Comparison of ENCODE assay signal across 9 cellular contexts in genomic region chr16:66844342-66845079, GRCh38. TPM values are rescaled to one million over a fixed set of nuclear protein-coding genes. Genes with fewer than 3 reads are reported as not detected.
DNase-seq lines count a peak whose midpoint lies in the region; ATAC-seq, FAIRE-seq and TF ChIP-seq lines count a peak whose summit lies in the region.
"Had no signal": no experiment of that assay in that cellular context is flagged by ENCODE, and none has a peak within 500 bp of the region (broad histone marks: within the 10 kb centered on the region; RNA-seq: fewer than 3 reads in every experiment).

Gene CA7, plus strand, starts transcription at chr16:66844414. Its CDS starts 74 bp downstream, at chr16:66844488.

- H3K27me3 Mint-ChIP-seq in memory B cell: peaks cover 25% of the 10 kb centered on the region

- no peaks in the 10 kb centered on the region for H3K36me3 Mint-ChIP-seq in memory B cell

- H3K4me1 Mint-ChIP-seq in memory B cell: peaks cover 8% of the 10 kb centered on the region

- ATAC-seq in memory B cell (ENCODE audit: low read depth) (peak; percentile 49), HG03521 (IDR thresholded peaks at IDR 0.05; ENCODE audit: unreplicated experiment) (no peak)

- no peak for FAIRE-seq in RCC 7860 (lab: Jason Lieb, UNC)

- H3K36me3 ChIP-seq in tibial artery: no peaks in the 10 kb centered on the region

- intact Hi-C loops in dorsolateral prefrontal cortex (cut with DNase I): loop anchor here in 1 of 2 donors (10.0 kb wide), 1 partner anchor 60 kb away; no protein-coding TSS in a partner anchor
- intact Hi-C loops in tibial artery (cut with DNase I; ENCODE audit: low total_unique reads): no loop called here

- DNase-seq in activated CD8-positive, alpha-beta memory T cell treated with anti-CD3 and anti-CD28 coated beads, Interleukin-2, amount 50 U/mL, for 48 hours: peak; percentile 54
- DNase-seq in activated CD8-positive, alpha-beta memory T cell treated with anti-CD3 and anti-CD28 coated beads, Interleukin-2, amount 50 U/mL, for 4 hours: no peak
- DNase-seq in dorsolateral prefrontal cortex (peak in 1 of 10 donors; percentile 25), memory B cell (ENCODE audit: low spot score in 2 of 2) (no peak), tibial artery (no peak), Kasumi-1 (lab: John Stamatoyannopoulos, UW) (no peak), RCC 7860 (ENCODE audit: low spot score) (no peak)

- TF ChIP-seq CTCF in dorsolateral prefrontal cortex (IDR thresholded peaks at IDR 0.05 in 54 of 56, conservative IDR thresholded peaks at IDR 0.05 in 2 of 56; ENCODE audit: low read depth in 1 of 56, partially characterized antibody in 56 of 56) (no peak), tibial artery (IDR thresholded peaks at IDR 0.05) (no peak)

- H3K4me3 ChIP-seq in dorsolateral prefrontal cortex (peak within 1 kb of the TSS; percentile 39 to 76 (median 63)), tibial artery (peak within 1 kb of the TSS; percentile 28 to 43)

- H3K27me3 ChIP-seq in dorsolateral prefrontal cortex: peaks cover 0 to 19% (median 0%) of the 10 kb centered on the region in 45 donors
- H3K27me3 ChIP-seq in tibial artery: peaks cover 6 to 33% of the 10 kb centered on the region in 2 donors

- peaks cover 2% of the 10 kb centered on the region for H3K9me3 Mint-ChIP-seq in memory B cell
- H3K9me3 Mint-ChIP-seq: activated naive CD4-positive, alpha-beta T cell treated with anti-CD3 and anti-CD28 coated beads, Interleukin-2, amount 50 U/mL, for 72 hours had no signal

- H3K4me1 ChIP-seq in tibial artery: peaks cover 8 to 23% (median 22%) of the 10 kb centered on the region in 4 donors

- H3K27ac ChIP-seq in dorsolateral prefrontal cortex (peak within 1 kb of the TSS in 46 of 59 donors; percentile 9 to 84 (median 60)), tibial artery (no peak within 1 kb of the TSS)

- H3K4me3 Mint-ChIP-seq in memory B cell: peak within 1 kb of the TSS; percentile 62

- no peak within 1 kb of the TSS for H3K27ac Mint-ChIP-seq in memory B cell

- no peaks in the 10 kb centered on the region for H3K9me3 ChIP-seq in tibial artery

RNA-seq across cellular contexts. Expression of gene CA7, which starts in this region (rescaled TPM):
- total RNA-seq in dorsolateral prefrontal cortex: 10 to 100 TPM in 50 of 120 experiments, 1 to 10 TPM in 70; 2.2 to 16.0 (median 9.4) TPM
- total RNA-seq: activated naive CD4-positive, alpha-beta T cell treated with anti-CD3 and anti-CD28 coated beads, Interleukin-2, amount 50 U/mL, for 72 hours had no signal

Comparison
In these comparisons a context has a peak if more than half of its experiments do, and no peak if none do; other contexts are left out.
1. H3K27ac ChIP-seq: peak in dorsolateral prefrontal cortex (46 of 59); none in tibial artery (0 of 2).